In the genomic region with DNA sequence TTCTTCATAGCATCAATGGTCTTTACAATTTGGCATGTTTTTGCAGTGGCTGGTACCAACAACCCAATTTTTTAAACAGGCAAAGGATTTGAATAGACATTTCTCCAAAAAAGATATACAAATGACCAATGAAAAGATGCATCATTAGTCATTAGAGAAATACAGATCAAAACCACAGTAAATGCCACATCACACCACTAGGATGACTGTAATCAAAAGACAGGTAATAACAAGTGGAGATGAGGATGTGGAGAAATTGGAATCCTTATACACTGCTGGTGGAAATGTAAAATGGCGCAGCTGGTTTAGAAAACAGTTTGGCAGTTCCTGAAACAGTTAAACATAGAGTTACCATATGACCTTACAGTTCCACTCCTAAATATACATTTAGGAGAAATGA, we compare ENCODE assay signal across 21 cellular contexts.
"Had no signal": no experiment of that assay in that cellular context is flagged by ENCODE, and none has a peak within 500 bp of the region (broad histone marks: within the 10 kb centered on the region; RNA-seq: fewer than 3 reads in every experiment).

No MANE protein-coding gene starts in this region.

- H2AFZ ChIP-seq: neural progenitor cell had no signal

- H3K27me3 Mint-ChIP-seq: activated naive CD4-positive, alpha-beta T cell treated with anti-CD3 and anti-CD28 coated beads, Interleukin-2, amount 50 U/mL, for 24 hours; memory B cell; naive B cell had no signal

- H3K27ac Mint-ChIP-seq: activated naive CD4-positive, alpha-beta T cell treated with anti-CD3 and anti-CD28 coated beads, Interleukin-2, amount 50 U/mL, for 24 hours; memory B cell; neural progenitor cell had no signal

- H3K27ac ChIP-seq: ascending aorta, breast epithelium, left ventricle myocardium inferior, neural progenitor cell, psoas muscle, thyroid gland, WERI-Rb-1 had no signal

- H3K27me3 ChIP-seq: ascending aorta, breast epithelium, neural progenitor cell, thyroid gland had no signal

- H3K9me3 ChIP-seq: ascending aorta, breast epithelium, left ventricle myocardium inferior, mucosa of descending colon, psoas muscle, thyroid gland had no signal

- H3K9ac ChIP-seq: neural progenitor cell had no signal

- H3K4me2 ChIP-seq: neural progenitor cell had no signal

- DNase-seq: activated CD4-positive, alpha-beta T cell treated with anti-CD3 and anti-CD28 coated beads, Interleukin-2, amount 50 U/mL, for 4 hours; activated gamma-delta T cell; cerebellar nuclear complex; cortex of kidney; head of caudate nucleus; kidney glomerular epithelial cell; left ventricle myocardium inferior; mucosa of descending colon; naive B cell; psoas muscle; right cardiac atrium; stimulated activated CD4-positive, alpha-beta T cell treated with anti-CD3 and anti-CD28 coated beads, Interleukin-2, amount 100 ng/mL, for 24 hours; stimulated activated naive CD4-positive, alpha-beta T cell treated with Interleukin-2 at 50 U/mL for 16 hours; T-helper 2 cell; thyroid gland; WERI-Rb-1 had no signal

- H3K4me3 Mint-ChIP-seq: activated naive CD4-positive, alpha-beta T cell treated with anti-CD3 and anti-CD28 coated beads, Interleukin-2, amount 50 U/mL, for 24 hours; memory B cell; naive B cell; neural progenitor cell had no signal

- ATAC-seq: mucosa of descending colon, psoas muscle, right cardiac atrium had no signal

- H3K36me3 ChIP-seq: ascending aorta, breast epithelium, left ventricle myocardium inferior, neural progenitor cell, thyroid gland, WERI-Rb-1 had no signal

- H3K4me1 ChIP-seq: ascending aorta, breast epithelium, left ventricle myocardium inferior, thyroid gland had no signal

- H3K4me3 ChIP-seq: ascending aorta, breast epithelium, left ventricle myocardium inferior, mucosa of descending colon, neural progenitor cell, psoas muscle, thyroid gland had no signal

- H3K4me1 Mint-ChIP-seq: activated naive CD4-positive, alpha-beta T cell treated with anti-CD3 and anti-CD28 coated beads, Interleukin-2, amount 50 U/mL, for 24 hours had no signal

- H3K9me3 Mint-ChIP-seq: activated naive CD4-positive, alpha-beta T cell treated with anti-CD3 and anti-CD28 coated beads, Interleukin-2, amount 50 U/mL, for 24 hours had no signal
